18 cellular contexts compared by ENCODE assay signal in the genomic region with DNA sequence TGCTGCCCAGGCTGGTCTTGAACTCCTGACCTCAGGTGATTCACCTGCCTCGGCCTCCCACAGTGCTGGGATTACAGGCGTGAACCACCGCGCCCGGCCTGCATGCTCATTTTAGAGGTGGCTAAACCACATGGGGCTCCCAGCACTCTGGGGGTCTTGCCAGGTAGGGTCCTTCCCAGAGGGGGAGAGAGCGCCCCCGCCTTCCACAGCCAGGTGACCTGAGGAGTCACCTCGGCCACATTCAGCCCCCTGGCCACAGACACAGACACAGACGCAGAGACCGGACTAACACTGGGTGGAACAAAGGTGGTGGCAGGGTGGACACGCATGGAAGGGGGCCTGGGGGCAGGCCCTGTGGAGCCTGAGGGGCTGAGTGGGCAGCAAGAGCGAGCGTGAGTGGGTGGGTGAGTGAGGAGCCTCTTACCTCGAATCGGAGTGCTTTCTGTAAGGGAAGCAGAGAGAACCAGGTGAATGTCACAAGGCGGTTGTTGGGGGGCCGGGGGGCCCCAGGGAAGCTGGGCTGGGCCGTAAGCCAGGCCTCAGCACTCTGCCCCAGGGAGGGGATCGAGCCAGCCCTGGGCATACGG.
DNase-seq lines count a peak whose midpoint lies in the region; ATAC-seq and TF ChIP-seq lines count a peak whose summit lies in the region.
"Had no signal": no experiment of that assay in that cellular context is flagged by ENCODE, and none has a peak within 500 bp of the region (broad histone marks: within the 10 kb centered on the region; RNA-seq: fewer than 3 reads in every experiment).

No MANE protein-coding gene starts in this region.

- ATAC-seq in GM21447 (IDR thresholded peaks at IDR 0.05; ENCODE audit: unreplicated experiment) = no peak
- ATAC-seq: GM12878 had no signal

- TF ChIP-seq CTCF in HFFc6 (IDR thresholded peaks at IDR 0.05) (no peak), endothelial cell (IDR thresholded peaks at IDR 0.05; ENCODE audit: unreplicated experiment) (no peak), neural crest cell (conservative IDR thresholded peaks at IDR 0.05) (no peak)

- H3K27me3 Mint-ChIP-seq in HFFc6 (ENCODE audit: insufficient read depth) = peaks cover 1% of the 10 kb centered on the region; the same call in 1 of the 2 replicates
- peaks cover 9% of the 10 kb centered on the region for H3K27me3 Mint-ChIP-seq in endothelial cell (ENCODE audit: unreplicated experiment)
- H3K27me3 Mint-ChIP-seq in neural crest cell (ENCODE audit: low read depth) = no peaks in the 10 kb centered on the region

- H3K36me3 Mint-ChIP-seq in HFFc6 (ENCODE audit: low read depth) = peaks cover 28% of the 10 kb centered on the region
- peaks cover 26% of the 10 kb centered on the region for H3K36me3 Mint-ChIP-seq in endothelial cell (ENCODE audit: low read depth, unreplicated experiment)
- H3K36me3 Mint-ChIP-seq in neural crest cell (ENCODE audit: low read depth) = peaks cover 44% of the 10 kb centered on the region

- H3K36me3 ChIP-seq in urinary bladder (ENCODE audit: insufficient read depth) = peaks cover 2% of the 10 kb centered on the region

- no peaks in the 10 kb centered on the region; the same call in 1 of the 2 replicates for H3K4me1 Mint-ChIP-seq in HFFc6 (ENCODE audit: low read depth)
- peaks cover 8% of the 10 kb centered on the region for H3K4me1 Mint-ChIP-seq in endothelial cell (ENCODE audit: unreplicated experiment)
- peaks cover 3% of the 10 kb centered on the region for H3K4me1 Mint-ChIP-seq in neural crest cell

- WGBS in urinary bladder = 85% methylated on average over 20 of the region's 20 CpGs

- H3K4me3 Mint-ChIP-seq in HFFc6 = no peak overlapping the region
- no peak overlapping the region for H3K4me3 Mint-ChIP-seq in endothelial cell (ENCODE audit: unreplicated experiment)
- peak overlapping the region; percentile 44 for H3K4me3 Mint-ChIP-seq in neural crest cell

- no peaks in the 10 kb centered on the region for H3K4me1 ChIP-seq in urinary bladder (ENCODE audit: insufficient read depth)
- H3K4me1 ChIP-seq: BLaER1 had no signal

- no peak overlapping the region for H3K4me3 ChIP-seq in urinary bladder (ENCODE audit: low read depth, low read length)
- H3K4me3 ChIP-seq: BLaER1, GM12878, GM23248 had no signal

- H3K27ac Mint-ChIP-seq in HFFc6 = 0 out of 2 replicates have a peak overlapping the region, but pooled peaks have one; percentile 11
- H3K27ac Mint-ChIP-seq in endothelial cell (ENCODE audit: unreplicated experiment) = peak overlapping the region; percentile 42
- H3K27ac Mint-ChIP-seq in neural crest cell (ENCODE audit: unreplicated experiment) = no peak overlapping the region

- peaks cover 9% of the 10 kb centered on the region for H3K9me3 Mint-ChIP-seq in HFFc6
- no peaks in the 10 kb centered on the region for H3K9me3 Mint-ChIP-seq in endothelial cell (ENCODE audit: unreplicated experiment)
- no peaks in the 10 kb centered on the region for H3K9me3 Mint-ChIP-seq in neural crest cell

- H3K27ac ChIP-seq in urinary bladder (ENCODE audit: low read depth) = peak overlapping the region; percentile 0
- H3K27ac ChIP-seq: BLaER1, GM23248 had no signal

- DNase-seq in HFFc6 = no peak
- DNase-seq in endothelial cell (ENCODE audit: low spot score) = no peak
- DNase-seq in neural crest cell (ENCODE audit: low read depth, low spot score) = no peak
- no peak for DNase-seq in superior temporal gyrus (ENCODE audit: extremely low spot score)
- no peak for DNase-seq in activated CD8-positive, alpha-beta memory T cell treated with anti-CD3 and anti-CD28 coated beads, Interleukin-2, amount 50 U/mL, for 4 hours
- DNase-seq: DND-41, GM23248, KBM-7, NCI-H1436, NCI-H2029, NCI-H2171 treated with DMSO at 0.1 percent for 48 hours, NCI-H446 treated with DMSO at 0.1 percent for 48 hours, NCI-H748 treated with DMSO at 0.1 percent for 48 hours, SK-N-SH had no signal
